ENCODE assay signal across 6 cellular contexts in genomic region chr11:65512311-65512710, GRCh38. TPM values are rescaled to one million over a fixed set of nuclear protein-coding genes. Genes with fewer than 3 reads are reported as not detected.
DNase-seq lines count a peak whose midpoint lies in the region; ATAC-seq, FAIRE-seq and TF ChIP-seq lines count a peak whose summit lies in the region.
"Not testable (repeated sequence)": the region's sequence is repeated elsewhere in the genome, so short reads cannot be mapped to it uniquely, and the experiment has no call there.

No MANE protein-coding gene starts in this region.

- not testable (repeated sequence) for H3K9ac ChIP-seq in kidney (ENCODE audit: low read length in 2 of 2)

- TF ChIP-seq CTCF in GM12865 (IDR thresholded peaks at IDR 0.05; ENCODE audit: insufficient read depth, low read depth, low read length, missing control alignments); kidney (IDR thresholded peaks at IDR 0.05; ENCODE audit: borderline replicate concordance, extremely low read depth, insufficient read depth); lower lobe of right lung (IDR thresholded peaks at IDR 0.05); mucosa of descending colon (IDR thresholded peaks at IDR 0.05); sigmoid colon (IDR thresholded peaks at IDR 0.05); upper lobe of right lung (IDR thresholded peaks at IDR 0.05): not testable (repeated sequence)

- not testable (repeated sequence) for H3K4me3 ChIP-seq in GM12865 (ENCODE audit: low read depth, low read length); kidney (ENCODE audit: low read length in 2 of 2); lower lobe of right lung; mucosa of descending colon; sigmoid colon; upper lobe of right lung

- peak; percentile 0 for DNase-seq in GM12865 (ENCODE audit: low read depth)
- peak; percentile 51 for DNase-seq in kidney
- peak; percentile 21 for DNase-seq in lower lobe of right lung
- peak in 2 of 3 donors; percentile 17 to 20 for DNase-seq in mucosa of descending colon
- DNase-seq in sigmoid colon: peak; percentile 63
- DNase-seq in upper lobe of right lung: peak; percentile 33

- intact Hi-C loops in kidney (cut with DNase I); lower lobe of right lung (cut with DNase I): not testable (repeated sequence)
- intact Hi-C loops in mucosa of descending colon (cut with DNase I, micrococcal nuclease) (loop anchor here (5.0 kb wide), 1 partner anchor 145 kb away; no protein-coding TSS in a partner anchor), sigmoid colon (cut with DNase I) (loop anchor here (10.0 kb wide), 1 partner anchor 248 kb away; the partner anchor contains the start of gene POLA2), upper lobe of right lung (cut with DNase I) (loop anchor here (10.0 kb wide), 1 partner anchor 138 kb away; no protein-coding TSS in a partner anchor)

- TF ChIP-seq POLR2A in sigmoid colon (IDR thresholded peaks at IDR 0.05): not testable (repeated sequence)

- not testable (repeated sequence) for ATAC-seq in lower lobe of right lung, mucosa of descending colon, upper lobe of right lung

- H3K9me3 ChIP-seq in kidney (ENCODE audit: control insufficient read depth in 1 of 2, low read length in 2 of 2); lower lobe of right lung; mucosa of descending colon; sigmoid colon; upper lobe of right lung: not testable (repeated sequence)

- FAIRE-seq in kidney (lab: Jason Lieb, UNC): not testable (repeated sequence)

- 95 to 97% methylated on average over 3 of the region's 3 CpGs for WGBS in sigmoid colon, 2 donors

- not testable (repeated sequence) for H3K4me1 ChIP-seq in kidney (ENCODE audit: control insufficient read depth in 1 of 2, insufficient read depth in 1 of 2, low read depth in 1 of 2, low read length in 2 of 2); mucosa of descending colon (ENCODE audit: low read depth)
- H3K4me1 ChIP-seq in lower lobe of right lung (peaks cover 22% of the 10 kb centered on the region), sigmoid colon (peaks cover 0 to 12% (median 8%) of the 10 kb centered on the region in 4 donors), upper lobe of right lung (peaks cover 11% of the 10 kb centered on the region)

- TF ChIP-seq EP300 in sigmoid colon (IDR thresholded peaks at IDR 0.05): not testable (repeated sequence)

- H3K27me3 ChIP-seq in lower lobe of right lung (ENCODE audit: low read depth); sigmoid colon; upper lobe of right lung: not testable (repeated sequence)

- not testable (repeated sequence) for H3K27ac ChIP-seq in kidney (ENCODE audit: low read depth in 2 of 2, low read length in 2 of 2); lower lobe of right lung; sigmoid colon; upper lobe of right lung

- not testable (repeated sequence) for H3K36me3 ChIP-seq in kidney (ENCODE audit: control insufficient read depth in 1 of 2, insufficient read depth in 2 of 2, low read length in 2 of 2); lower lobe of right lung; mucosa of descending colon (ENCODE audit: low read depth); sigmoid colon; upper lobe of right lung

RNA-seq across cellular contexts. Expression of gene SCYL1, which starts 12.6 kb away (rescaled TPM):
- total RNA-seq in kidney: 72.2 TPM
- 78.9 TPM for polyA plus RNA-seq in kidney (ENCODE audit: insufficient read depth, low read depth, low replicate concordance)
- total RNA-seq in lower lobe of right lung: 61.2 TPM
- total RNA-seq in mucosa of descending colon: 10 to 100 TPM; 60.1 to 77.4 (median 60.3) TPM
- 100 to 1,000 TPM in 1 of 4 donors, 10 to 100 TPM in 3; 67.1 to 100 (median 77.7) TPM for total RNA-seq in sigmoid colon
- polyA plus RNA-seq in sigmoid colon: 10 to 100 TPM; 57.3 to 66.1 (median 61.7) TPM
- 74.4 TPM for total RNA-seq in upper lobe of right lung

RNA-seq across cellular contexts. Expression of gene MALAT1, which starts 13.5 kb away (rescaled TPM):
- total RNA-seq in kidney (15,262 TPM), lower lobe of right lung (11,612 TPM), mucosa of descending colon (over 10,000 TPM; 10,779 to 14,350 (median 11,224) TPM), sigmoid colon (over 10,000 TPM; 10,511 to 32,672 (median 12,130) TPM), upper lobe of right lung (11,917 TPM)
- polyA plus RNA-seq in kidney (ENCODE audit: insufficient read depth, low read depth, low replicate concordance) (219 TPM), sigmoid colon (1,000 to 10,000 TPM in 1 of 3 donors, 100 to 1,000 TPM in 1, 1 to 10 TPM in 1; 6.6 to 1,968 (median 374) TPM)

RNA-seq across cellular contexts. Expression of gene LTBP3, which starts 45.8 kb away (rescaled TPM):
- total RNA-seq in kidney (165 TPM), lower lobe of right lung (98.7 TPM), mucosa of descending colon (100 to 1,000 TPM in 1 of 3 donors, 10 to 100 TPM in 2; 22.6 to 133 (median 36.7) TPM), sigmoid colon (100 to 1,000 TPM in 2 of 4 donors, 10 to 100 TPM in 2; 79.6 to 268 (median 117) TPM), upper lobe of right lung (128 TPM)
- polyA plus RNA-seq in kidney (ENCODE audit: insufficient read depth, low read depth, low replicate concordance) (61.6 TPM), sigmoid colon (10 to 100 TPM in 1 of 3 donors, 1 to 10 TPM in 2; 3.9 to 34.0 (median 9.6) TPM)

RNA-seq across cellular contexts. Expression of gene ZNRD2, which starts 58.0 kb away (rescaled TPM):
- total RNA-seq in kidney (32.0 TPM), lower lobe of right lung (25.1 TPM), mucosa of descending colon (10 to 100 TPM; 20.9 to 24.6 (median 21.0) TPM), sigmoid colon (10 to 100 TPM; 24.9 to 61.0 (median 58.5) TPM), upper lobe of right lung (24.0 TPM)
- polyA plus RNA-seq in kidney (ENCODE audit: insufficient read depth, low read depth, low replicate concordance) (60.4 TPM), sigmoid colon (10 to 100 TPM; 30.7 to 52.6 (median 36.6) TPM)

Comparison
In these comparisons a context has a peak if more than half of its experiments do, and no peak if none do; other contexts are left out.
1. DNase-seq: peak in every context shown above with its lines; median percentile 63 in sigmoid colon; 51 in kidney; 33 in upper lobe of right lung; 21 in lower lobe of right lung; 18 in mucosa of descending colon; 0 in GM12865.